In the genomic region with DNA sequence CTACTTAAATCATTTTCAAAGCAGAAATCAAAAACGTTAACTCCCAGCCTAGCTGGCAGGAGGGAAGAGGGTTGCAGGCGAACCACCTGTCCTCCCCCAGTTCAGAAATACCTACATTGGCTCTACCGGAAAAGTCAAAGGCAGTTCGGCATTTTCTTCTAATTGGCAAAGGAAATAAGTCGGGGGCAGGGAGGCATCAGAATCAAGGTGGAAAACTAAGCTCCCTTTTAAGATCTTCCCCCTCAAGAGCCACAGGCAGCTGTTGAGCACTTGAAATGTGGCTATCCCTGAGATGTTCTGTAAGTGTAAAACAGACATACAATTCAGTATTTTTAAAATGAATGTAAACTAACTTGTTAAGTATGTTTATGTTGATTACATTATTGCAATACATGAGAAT, we compare ENCODE assay signal across 9 cellular contexts. TPM values are rescaled to one million over a fixed set of nuclear protein-coding genes. Genes with fewer than 3 reads are reported as not detected.
A peak's percentile ranks its signal among the peaks of the same experiment; 100 is the strongest.
DNase-seq lines count a peak whose midpoint lies in the region; ATAC-seq, FAIRE-seq and TF ChIP-seq lines count a peak whose summit lies in the region.
"Had no signal": no experiment of that assay in that cellular context is flagged by ENCODE, and none has a peak within 500 bp of the region (broad histone marks: within the 10 kb centered on the region; RNA-seq: fewer than 3 reads in every experiment).

No MANE protein-coding gene starts in this region.

- BruUV-seq in Calu3 (replicated peaks; lab: Mats Ljungman, UMichigan): no TSS peak

- no peaks in the 10 kb centered on the region for H3K36me3 ChIP-seq in muscle layer of duodenum (ENCODE audit: control insufficient read depth in 1 of 2, insufficient read depth in 2 of 2, low read length in 2 of 2)

- no peak for DNase-seq in stimulated activated naive CD8-positive, alpha-beta T cell treated with anti-CD3 and anti-CD28 coated beads, Interleukin-15, Interleukin-2, amounts not matched to agents 100 U/mL and 50 U/mL, for 24 hours
- no peak for DNase-seq in activated naive CD8-positive, alpha-beta T cell treated with anti-CD3 and anti-CD28 coated beads for 36 hours
- DNase-seq in Calu3 (no peak), NCI-H1092 (lab: John Stamatoyannopoulos, UW) (no peak), frontal cortex (ENCODE audit: low spot score in 2 of 2) (no peak)
- DNase-seq: KBM-7 had no signal

- ATAC-seq in stimulated activated naive CD8-positive, alpha-beta T cell treated with anti-CD3 and anti-CD28 coated beads, Interleukin-15, Interleukin-2, amounts not matched to agents 100 U/mL and 50 U/mL, for 24 hours: no peak
- ATAC-seq in GM21529 (IDR thresholded peaks at IDR 0.05; ENCODE audit: unreplicated experiment): no peak

- no peaks in the 10 kb centered on the region for H3K27me3 Mint-ChIP-seq in stimulated activated naive CD8-positive, alpha-beta T cell treated with anti-CD3 and anti-CD28 coated beads, Interleukin-15, Interleukin-2, amounts not matched to agents 100 ng/mL and 50 ng/mL, for 24 hours
- peaks cover 3% of the 10 kb centered on the region for H3K27me3 Mint-ChIP-seq in activated naive CD8-positive, alpha-beta T cell treated with anti-CD3 and anti-CD28 coated beads for 36 hours
- peaks cover 35% of the 10 kb centered on the region for H3K27me3 Mint-ChIP-seq in Calu3 (ENCODE audit: unreplicated experiment)

- no peak for FAIRE-seq in frontal cortex (lab: Jason Lieb, UNC)

- TF ChIP-seq CTCF in Calu3 (IDR thresholded peaks at IDR 0.05; ENCODE audit: unreplicated experiment): no peak

- H3K4me3 ChIP-seq in muscle layer of duodenum (ENCODE audit: low read depth in 1 of 2, low read length in 2 of 2): peak overlapping the region; percentile 62 to 87

- H3K4me1 ChIP-seq in muscle layer of duodenum (ENCODE audit: control insufficient read depth in 1 of 2, insufficient read depth in 2 of 2, low read length in 2 of 2): peaks cover 0 to 9% of the 10 kb centered on the region in 2 donors

- H3K27ac Mint-ChIP-seq in stimulated activated naive CD8-positive, alpha-beta T cell treated with anti-CD3 and anti-CD28 coated beads, Interleukin-15, Interleukin-2, amounts not matched to agents 100 ng/mL and 50 ng/mL, for 24 hours: peak overlapping the region; percentile 97
- H3K27ac Mint-ChIP-seq in activated naive CD8-positive, alpha-beta T cell treated with anti-CD3 and anti-CD28 coated beads for 36 hours: peak overlapping the region; percentile 94
- H3K27ac Mint-ChIP-seq in Calu3 (ENCODE audit: unreplicated experiment): no peak overlapping the region

- no peaks in the 10 kb centered on the region for H3K9me3 Mint-ChIP-seq in stimulated activated naive CD8-positive, alpha-beta T cell treated with anti-CD3 and anti-CD28 coated beads, Interleukin-15, Interleukin-2, amounts not matched to agents 100 ng/mL and 50 ng/mL, for 24 hours
- no peaks in the 10 kb centered on the region for H3K9me3 Mint-ChIP-seq in activated naive CD8-positive, alpha-beta T cell treated with anti-CD3 and anti-CD28 coated beads for 36 hours
- peaks cover 6% of the 10 kb centered on the region for H3K9me3 Mint-ChIP-seq in Calu3 (ENCODE audit: low read depth, unreplicated experiment)

- CTCF ChIA-PET in Calu3 (lab: Charles Lee): no interaction called here

- no peaks in the 10 kb centered on the region for H3K9me3 ChIP-seq in muscle layer of duodenum (ENCODE audit: control insufficient read depth in 1 of 2, low read length in 2 of 2)

- H3K27ac ChIP-seq in muscle layer of duodenum (ENCODE audit: low read length): no peak overlapping the region

- no peaks in the 10 kb centered on the region for H3K27me3 ChIP-seq in muscle layer of duodenum (ENCODE audit: low read depth, low read length)

- peaks cover 44% of the 10 kb centered on the region for H3K4me1 Mint-ChIP-seq in stimulated activated naive CD8-positive, alpha-beta T cell treated with anti-CD3 and anti-CD28 coated beads, Interleukin-15, Interleukin-2, amounts not matched to agents 100 ng/mL and 50 ng/mL, for 24 hours (ENCODE audit: low read depth)
- peaks cover 27% of the 10 kb centered on the region for H3K4me1 Mint-ChIP-seq in activated naive CD8-positive, alpha-beta T cell treated with anti-CD3 and anti-CD28 coated beads for 36 hours
- H3K4me1 Mint-ChIP-seq in Calu3 (ENCODE audit: low read depth, unreplicated experiment): no peaks in the 10 kb centered on the region

- peak overlapping the region; percentile 94 for H3K4me3 Mint-ChIP-seq in stimulated activated naive CD8-positive, alpha-beta T cell treated with anti-CD3 and anti-CD28 coated beads, Interleukin-15, Interleukin-2, amounts not matched to agents 100 ng/mL and 50 ng/mL, for 24 hours
- peak overlapping the region; percentile 89 for H3K4me3 Mint-ChIP-seq in activated naive CD8-positive, alpha-beta T cell treated with anti-CD3 and anti-CD28 coated beads for 36 hours
- no peak overlapping the region for H3K4me3 Mint-ChIP-seq in Calu3 (ENCODE audit: low read depth, unreplicated experiment)

- intact Hi-C loops in Calu3 (cut with micrococcal nuclease; ENCODE audit: unreplicated experiment): no loop called here

- peaks cover 9% of the 10 kb centered on the region for H3K36me3 Mint-ChIP-seq in stimulated activated naive CD8-positive, alpha-beta T cell treated with anti-CD3 and anti-CD28 coated beads, Interleukin-15, Interleukin-2, amounts not matched to agents 100 ng/mL and 50 ng/mL, for 24 hours (ENCODE audit: low read depth)
- H3K36me3 Mint-ChIP-seq in activated naive CD8-positive, alpha-beta T cell treated with anti-CD3 and anti-CD28 coated beads for 36 hours: peaks cover 11% of the 10 kb centered on the region
- no peaks in the 10 kb centered on the region for H3K36me3 Mint-ChIP-seq in Calu3 (ENCODE audit: insufficient read depth, unreplicated experiment)

RNA-seq across cellular contexts. Expression of gene ELMO1, which starts 1.0 kb away (rescaled TPM):
- total RNA-seq in activated naive CD8-positive, alpha-beta T cell treated with anti-CD3 and anti-CD28 coated beads for 36 hours: 10 to 100 TPM; 68.0 to 74.4 TPM
- not detected in 2 replicates for total RNA-seq in Calu3 (2022)
- total RNA-seq in frontal cortex: 68.1 TPM

Comparison
In these comparisons a context has a peak if more than half of its experiments do, and no peak if none do; other contexts are left out.
1. RNA of gene ELMO1, which starts 1.0 kb away (total RNA-seq): 68.0 to 74.4 TPM in activated naive CD8-positive, alpha-beta T cell treated with anti-CD3 and anti-CD28 coated beads for 36 hours and 68.1 TPM in frontal cortex (single experiment); not detected in Calu3; every median in the first group is over 10 times any median in the second.